Comparison of ENCODE assay signal across 8 cellular contexts in the genomic region with DNA sequence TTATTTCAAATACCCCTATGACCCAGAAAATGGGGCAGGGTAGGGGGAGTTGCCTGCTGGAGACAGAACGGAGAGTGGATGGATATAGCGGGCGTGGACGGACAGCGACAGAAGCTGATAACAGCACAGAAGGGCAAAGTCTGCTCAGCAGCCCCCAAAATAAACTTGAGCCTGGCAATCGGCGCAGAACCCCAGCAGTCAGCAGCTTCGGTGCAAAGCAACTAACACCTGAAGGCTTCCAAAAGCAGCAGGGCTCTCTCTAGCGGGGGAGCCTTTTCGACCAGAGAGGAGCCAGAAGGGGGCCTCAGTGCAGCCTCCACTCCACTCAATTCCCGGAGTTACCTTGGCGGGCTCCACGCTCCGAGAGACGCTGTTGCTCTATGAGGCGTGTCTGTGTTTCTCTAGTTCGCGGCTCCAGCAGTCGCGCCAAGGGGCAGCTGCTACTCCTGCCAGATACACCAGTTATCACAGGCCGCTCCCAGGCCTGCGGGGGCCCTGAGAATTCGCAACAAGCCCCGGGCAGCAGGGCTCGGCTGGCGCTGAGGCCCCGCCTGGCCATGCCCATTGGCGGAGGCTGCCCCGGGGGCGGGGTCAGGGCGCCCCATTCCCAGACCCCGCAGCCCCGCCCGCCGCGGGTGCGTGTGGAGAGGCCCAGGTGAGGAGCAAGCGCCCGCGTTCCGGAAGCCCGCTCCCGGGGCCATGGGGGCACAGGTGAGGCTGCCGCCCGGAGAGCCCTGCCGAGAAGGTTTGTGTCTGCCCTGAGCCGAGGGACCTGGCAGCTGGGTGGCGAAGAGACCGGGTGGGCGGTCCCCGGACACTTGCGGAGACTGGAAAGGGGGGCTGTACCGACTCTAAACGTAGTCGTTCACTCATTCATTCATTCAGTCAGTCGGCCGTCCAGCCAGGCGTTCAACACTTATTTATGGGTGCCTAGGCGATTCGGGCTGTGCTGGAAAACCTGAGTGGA. TPM values are rescaled to one million over a fixed set of nuclear protein-coding genes. Genes with fewer than 3 reads are reported as not detected.
DNase-seq lines count a peak whose midpoint lies in the region; ATAC-seq and TF ChIP-seq lines count a peak whose summit lies in the region.

A gene (minus strand): TSS at position 541 of the 967 bp plus-strand sequence. CDS start 63,992 bp downstream, outside the sequence.
A gene (plus strand): TSS at position 632 of the 967 bp plus-strand sequence. CDS start 68 bp downstream, at position 700.

- no peak for TF ChIP-seq EP300 in sigmoid colon (IDR thresholded peaks at IDR 0.05)

- H3K4me1 ChIP-seq in sigmoid colon = peaks cover 0 to 17% (median 13%) of the 10 kb centered on the region in 4 donors

- 1 to 3% methylated on average over 60 of the region's 60 CpGs for WGBS in sigmoid colon, 2 donors

- no peaks in the 10 kb centered on the region for H3K9me3 ChIP-seq in sigmoid colon

- ATAC-seq in GM18502 (IDR thresholded peaks at IDR 0.05; ENCODE audit: poor library complexity, unreplicated experiment) (peak; percentile 94), HG02870 (IDR thresholded peaks at IDR 0.05; ENCODE audit: unreplicated experiment) (peak; percentile 86)

- intact Hi-C loops in sigmoid colon (cut with DNase I) = loop anchor here (5.0 kb wide), 1 partner anchor 71 kb away; no protein-coding TSS in a partner anchor

- no peaks in the 10 kb centered on the region for H3K36me3 ChIP-seq in sigmoid colon

- TF ChIP-seq CTCF in astrocyte of the cerebellum (IDR thresholded peaks at IDR 0.05; ENCODE audit: low read depth, low read length, missing control alignments) (peak; percentile 72), sigmoid colon (IDR thresholded peaks at IDR 0.05) (no peak)

- in situ Hi-C loops in astrocyte of the cerebellum (cut with HindIII; ENCODE audit: low sequenced_read_pairs) = no loop called here

- no peak within 1 kb of the TSS for H3K27ac ChIP-seq in sigmoid colon

- peak in 1 of 2 donors; percentile 47 for TF ChIP-seq POLR2A in sigmoid colon (IDR thresholded peaks at IDR 0.05)

- H3K27me3 ChIP-seq in sigmoid colon = peaks cover 0 to 10% (median 3%) of the 10 kb centered on the region in 3 donors

- DNase-seq in NCI-H1436 treated with DMSO at 0.1 percent for 48 hours (lab: John Stamatoyannopoulos, UW) (peak; percentile 23), T-helper 9 cell (peak; percentile 67), astrocyte of the cerebellum (ENCODE audit: low read depth) (peak; percentile 11), iPS DF 19.7 (ENCODE audit: low read depth, low spot score) (peak; percentile 35), sigmoid colon (peak; percentile 70), GF-D8 (lab: John Stamatoyannopoulos, UW) (no peak)

- H3K4me3 ChIP-seq in astrocyte of the cerebellum (ENCODE audit: low read depth, low read length) = peak within 1 kb of the TSS; percentile 75
- peak within 1 kb of the TSS; percentile 43 to 61 (median 52) for H3K4me3 ChIP-seq in sigmoid colon

RNA-seq across cellular contexts. Expression of the first gene that starts in this region (rescaled TPM):
- under 1 TPM in 1 of 4 donors, not detected in 3; 0.16 TPM for total RNA-seq in sigmoid colon
- 1 to 10 TPM in 2 of 3 donors, under 1 TPM in 1; 0.90 to 3.0 (median 2.4) TPM for polyA plus RNA-seq in sigmoid colon

RNA-seq across cellular contexts. Expression of the second gene that starts in this region (rescaled TPM):
- under 1 TPM in 3 of 4 donors, not detected in 1; 0.33 to 0.81 (median 0.36) TPM for total RNA-seq in sigmoid colon
- 1 to 10 TPM; 5.8 to 8.6 (median 6.6) TPM for polyA plus RNA-seq in sigmoid colon
